ENCODE assay signal across 8 cellular contexts in genomic region chr2:85750509-85751299, GRCh38. TPM values are rescaled to one million over a fixed set of nuclear protein-coding genes. Genes with fewer than 3 reads are reported as not detected.
DNase-seq lines count a peak whose midpoint lies in the region; ATAC-seq lines count a peak whose summit lies in the region.

No MANE protein-coding gene starts in this region.

- intact Hi-C loops in left cardiac atrium (cut with DNase I) = loop anchor here in 1 of 2 donors (2.0 kb wide), 1 partner anchor 48 kb away; no protein-coding TSS in a partner anchor

- ATAC-seq in left cardiac atrium (peak; percentile 53 to 56), GM21515 (IDR thresholded peaks at IDR 0.05; ENCODE audit: unreplicated experiment) (no peak), GM19395 (IDR thresholded peaks at IDR 0.05; ENCODE audit: unreplicated experiment) (no peak)

- DNase-seq in COR-L47 (lab: John Stamatoyannopoulos, UW) = peak; percentile 43
- peak in 46 of 76 experiments; percentile 2 to 60 (median 28) for DNase-seq in HUDEP-2 (lab: John Stamatoyannopoulos, UW; ENCODE audit: unreplicated experiment in 76 of 76)
- DNase-seq in SKM-1 (lab: John Stamatoyannopoulos, UW; ENCODE audit: unreplicated experiment) = peak; percentile 83
- DNase-seq in amniotic epithelial cell (ENCODE audit: low read depth) = peak; percentile 49
- peak; percentile 76 for DNase-seq in left cardiac atrium
- peak; percentile 45 for DNase-seq in renal cortical epithelial cell (ENCODE audit: low read depth)

RNA-seq across cellular contexts. Expression of gene ATOH8, which starts 3.1 kb away (rescaled TPM):
- total RNA-seq in left cardiac atrium (10 to 100 TPM; 23.4 to 29.1 TPM), renal cortical epithelial cell (4.3 and 12.9 TPM in 2 replicates)

RNA-seq across cellular contexts. Expression of gene GNLY, which starts 56.5 kb away (rescaled TPM):
- total RNA-seq in left cardiac atrium (1 to 10 TPM in 1 of 2 donors, under 1 TPM in 1; 0.52 to 2.8 TPM), renal cortical epithelial cell (not detected in 2 replicates)

Comparison
In these comparisons a context has a peak if more than half of its experiments do, and no peak if none do; other contexts are left out.
1. DNase-seq: peak in every context shown above with its lines; median percentile 83 in SKM-1; 76 in left cardiac atrium; 49 in amniotic epithelial cell; 45 in renal cortical epithelial cell; 43 in COR-L47; 28 in HUDEP-2.
2. ATAC-seq: peak in left cardiac atrium (2 of 2); none in GM21515 (single experiment) and GM19395 (single experiment).